9 cellular contexts compared by ENCODE assay signal in genomic region chr2:17813015-17813741, GRCh38. TPM values are rescaled to one million over a fixed set of nuclear protein-coding genes. Genes with fewer than 3 reads are reported as not detected.
DNase-seq lines count a peak whose midpoint lies in the region; ATAC-seq, FAIRE-seq and TF ChIP-seq lines count a peak whose summit lies in the region.
"Had no signal": no experiment of that assay in that cellular context is flagged by ENCODE, and none has a peak within 500 bp of the region (broad histone marks: within the 10 kb centered on the region; RNA-seq: fewer than 3 reads in every experiment).

No MANE protein-coding gene starts in this region.

- H3K4me1 ChIP-seq in suprapubic skin = peaks cover 32% of the 10 kb centered on the region
- no peaks in the 10 kb centered on the region for H3K4me1 ChIP-seq in effector memory CD4-positive, alpha-beta T cell (ENCODE audit: control insufficient read depth, insufficient read depth, low read length, poor library complexity, severe bottlenecking)

- peak; percentile 92 for DNase-seq in bronchial epithelial cell (ENCODE audit: low read depth)
- DNase-seq in suprapubic skin (ENCODE audit: low spot score in 2 of 2) = no peak
- no peak for DNase-seq in effector memory CD4-positive, alpha-beta T cell
- no peak for DNase-seq in NCI-H2107 treated with DMSO at 0.1 percent for 48 hours (lab: John Stamatoyannopoulos, UW; ENCODE audit: unreplicated experiment)

- peak overlapping the region; percentile 81 for H3K27ac ChIP-seq in suprapubic skin
- no peak overlapping the region for H3K27ac ChIP-seq in effector memory CD4-positive, alpha-beta T cell (ENCODE audit: insufficient read depth, low read length, poor library complexity, severe bottlenecking)
- H3K27ac ChIP-seq: SK-N-MC had no signal

- TF ChIP-seq EP300 in suprapubic skin (IDR thresholded peaks at IDR 0.05) = no peak

- 34% methylated on average over 5 of the region's 5 CpGs for WGBS in suprapubic skin

- TF ChIP-seq POLR2A in suprapubic skin (IDR thresholded peaks at IDR 0.05) = no peak

- no peak for FAIRE-seq in bronchial epithelial cell (lab: Jason Lieb, UNC)

- no peaks in the 10 kb centered on the region for H3K9me3 ChIP-seq in suprapubic skin
- no peaks in the 10 kb centered on the region for H3K9me3 ChIP-seq in effector memory CD4-positive, alpha-beta T cell (ENCODE audit: control insufficient read depth, low read length)

- ATAC-seq in GM19397 (IDR thresholded peaks at IDR 0.05; ENCODE audit: unreplicated experiment) (peak; percentile 43), HG03135 (IDR thresholded peaks at IDR 0.05; ENCODE audit: unreplicated experiment) (peak; percentile 46)
- no peak for ATAC-seq in activated CD4-positive, CD25-positive, alpha-beta regulatory T cell treated with anti-CD3 and anti-CD28 coated beads, Interleukin-2, amount 50 U/mL, for 24 hours

- H3K4me3 ChIP-seq in bronchial epithelial cell (ENCODE audit: low read depth, low read length) (no peak overlapping the region), suprapubic skin (no peak overlapping the region)
- no peak overlapping the region for H3K4me3 ChIP-seq in effector memory CD4-positive, alpha-beta T cell (ENCODE audit: insufficient read depth, low read depth, low read length, poor library complexity, severe bottlenecking)
- H3K4me3 ChIP-seq: SK-N-MC had no signal

- TF ChIP-seq CTCF in bronchial epithelial cell (IDR thresholded peaks at IDR 0.05; ENCODE audit: insufficient read depth, low read length, severe bottlenecking) (no peak), suprapubic skin (IDR thresholded peaks at IDR 0.05) (no peak)

- H3K36me3 ChIP-seq in bronchial epithelial cell (ENCODE audit: control insufficient read depth, insufficient read depth, low read length) (no peaks in the 10 kb centered on the region), suprapubic skin (no peaks in the 10 kb centered on the region)
- H3K36me3 ChIP-seq in effector memory CD4-positive, alpha-beta T cell (ENCODE audit: control insufficient read depth, insufficient read depth, low read length) = no peaks in the 10 kb centered on the region

- no peaks in the 10 kb centered on the region for H3K27me3 ChIP-seq in bronchial epithelial cell (ENCODE audit: control insufficient read depth, insufficient read depth, low read length)
- no peaks in the 10 kb centered on the region for H3K27me3 ChIP-seq in suprapubic skin
- no peaks in the 10 kb centered on the region for H3K27me3 ChIP-seq in effector memory CD4-positive, alpha-beta T cell (replicated peaks; ENCODE audit: control insufficient read depth, insufficient read depth, low read length, poor library complexity, severe bottlenecking)

RNA-seq across cellular contexts. Expression of gene MSGN1, which starts 3.1 kb away (rescaled TPM):
- total RNA-seq in bronchial epithelial cell (not detected in 2 replicates), suprapubic skin (not detected)
- total RNA-seq: urinary bladder had no signal

RNA-seq across cellular contexts. Expression of gene GEN1, which starts 59.2 kb away (rescaled TPM):
- total RNA-seq in bronchial epithelial cell = 2.6 and 2.7 TPM in 2 replicates
- total RNA-seq in suprapubic skin = 10 to 100 TPM in 3 of 4 donors, 1 to 10 TPM in 1; 8.9 to 15.2 (median 11.6) TPM

RNA-seq across cellular contexts. Expression of gene SMC6, which starts 59.6 kb away (rescaled TPM):
- total RNA-seq in bronchial epithelial cell (20.5 and 23.0 TPM in 2 replicates), suprapubic skin (10 to 100 TPM; 22.5 to 34.0 (median 26.9) TPM)

Comparison
In these comparisons a context has a peak if more than half of its experiments do, and no peak if none do; other contexts are left out.
1. ATAC-seq: peak in GM19397 (single experiment) and HG03135 (single experiment); none in activated CD4-positive, CD25-positive, alpha-beta regulatory T cell treated with anti-CD3 and anti-CD28 coated beads, Interleukin-2, amount 50 U/mL, for 24 hours (0 of 2).